ENCODE assay signal across 23 cellular contexts in the genomic region with DNA sequence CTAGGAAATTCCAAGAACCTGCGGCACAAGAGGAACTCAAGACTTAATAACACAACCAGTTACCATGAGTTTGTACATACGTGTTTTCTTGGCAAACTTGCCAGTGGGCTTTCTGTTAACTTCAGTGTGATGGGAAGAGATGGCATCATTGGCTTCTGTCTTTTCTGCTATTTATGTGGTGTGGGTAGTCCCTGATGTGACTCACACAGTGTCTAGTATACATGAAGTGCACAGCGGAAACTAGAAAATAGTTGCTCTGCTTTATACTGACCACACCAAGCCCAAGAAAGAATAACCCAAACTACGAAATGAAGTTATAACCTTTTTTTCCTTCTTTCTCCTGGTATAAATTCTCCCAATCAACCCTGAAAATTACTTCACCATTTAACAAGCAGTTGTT. TPM values are rescaled to one million over a fixed set of nuclear protein-coding genes. Genes with fewer than 3 reads are reported as not detected.
DNase-seq lines count a peak whose midpoint lies in the region; ATAC-seq and TF ChIP-seq lines count a peak whose summit lies in the region.
"Had no signal": no experiment of that assay in that cellular context is flagged by ENCODE, and none has a peak within 500 bp of the region (broad histone marks: within the 10 kb centered on the region; RNA-seq: fewer than 3 reads in every experiment).

No MANE protein-coding gene starts in this region.

- H3K27me3 Mint-ChIP-seq in activated B cell treated with CpG ODN at 0.5 μM for 24 hours: no peaks in the 10 kb centered on the region
- no peaks in the 10 kb centered on the region for H3K27me3 Mint-ChIP-seq in stimulated activated naive CD8-positive, alpha-beta T cell treated with anti-CD3 and anti-CD28 coated beads, Interleukin-15, amount 100 ng/mL, for 72 hours
- H3K27me3 Mint-ChIP-seq: naive B cell had no signal

- peak overlapping the region; percentile 95 for H3K27ac ChIP-seq in cardiac muscle cell
- H3K27ac ChIP-seq in right cardiac atrium (ENCODE audit: low read length): no peak overlapping the region
- H3K27ac ChIP-seq: adrenal gland, hepatocyte, thyroid gland had no signal

- H3K4me1 ChIP-seq in cardiac muscle cell (ENCODE audit: low read depth): peaks cover 20% of the 10 kb centered on the region
- H3K4me1 ChIP-seq in right cardiac atrium (ENCODE audit: control insufficient read depth, insufficient read depth, low read length): no peaks in the 10 kb centered on the region
- H3K4me1 ChIP-seq: adrenal gland, thyroid gland had no signal

- POLR2A ChIA-PET in activated B cell treated with CpG ODN at 0.5 μM for 24 hours (lab: Charles Lee): interaction anchor here (0.6 kb wide), 1 partner anchor 23 kb away, joined by 3 read pairs; no protein-coding TSS in a partner anchor

- WGBS in right cardiac atrium: 89% methylated on average over 4 of the region's 4 CpGs

- CTCF ChIA-PET in activated B cell treated with CpG ODN at 0.5 μM for 24 hours (lab: Charles Lee): no interaction called here

- TF ChIP-seq CTCF in cardiac muscle cell (IDR thresholded peaks at IDR 0.05; ENCODE audit: low read depth, low read length) (no peak), activated B cell treated with CpG ODN at 0.5 μM for 24 hours (IDR thresholded peaks at IDR 0.05) (no peak)

- H3K4me1 Mint-ChIP-seq in activated B cell treated with CpG ODN at 0.5 μM for 24 hours: peaks cover 44% of the 10 kb centered on the region
- H3K4me1 Mint-ChIP-seq in stimulated activated naive CD8-positive, alpha-beta T cell treated with anti-CD3 and anti-CD28 coated beads, Interleukin-15, amount 100 ng/mL, for 72 hours: peaks cover 30% of the 10 kb centered on the region

- H3K9me3 Mint-ChIP-seq in activated B cell treated with CpG ODN at 0.5 μM for 24 hours: no peaks in the 10 kb centered on the region
- no peaks in the 10 kb centered on the region for H3K9me3 Mint-ChIP-seq in stimulated activated naive CD8-positive, alpha-beta T cell treated with anti-CD3 and anti-CD28 coated beads, Interleukin-15, amount 100 ng/mL, for 72 hours
- H3K9me3 Mint-ChIP-seq: naive B cell; T-helper 1 cell treated with Interleukin-12 subunit alpha and Interleukin-12 subunit beta and Interleukin-4 antibody, amounts not matched to agents 30 μg/mL and 1 μg/mL, for 36 hours had no signal

- ATAC-seq in right cardiac atrium (no peak), HG02798 (IDR thresholded peaks at IDR 0.05; ENCODE audit: poor library complexity, unreplicated experiment) (peak; percentile 44), activated B cell treated with CpG ODN at 0.5 μM for 24 hours (ENCODE audit: low read depth) (peak; percentile 45)
- ATAC-seq in stimulated activated naive CD8-positive, alpha-beta T cell treated with anti-CD3 and anti-CD28 coated beads, Interleukin-15, amount 100 ng/mL, for 72 hours: peak; percentile 91

- no peak overlapping the region for H3K4me3 Mint-ChIP-seq in activated B cell treated with CpG ODN at 0.5 μM for 24 hours
- no peak overlapping the region for H3K4me3 Mint-ChIP-seq in stimulated activated naive CD8-positive, alpha-beta T cell treated with anti-CD3 and anti-CD28 coated beads, Interleukin-15, amount 100 ng/mL, for 72 hours
- H3K4me3 Mint-ChIP-seq: naive B cell; T-helper 1 cell treated with Interleukin-12 subunit alpha and Interleukin-12 subunit beta and Interleukin-4 antibody, amounts not matched to agents 30 μg/mL and 1 μg/mL, for 36 hours had no signal

- peaks cover 82% of the 10 kb centered on the region for H3K36me3 Mint-ChIP-seq in activated B cell treated with CpG ODN at 0.5 μM for 24 hours (ENCODE audit: low read depth)

- intact Hi-C loops in right cardiac atrium (cut with DNase I): no loop called here
- intact Hi-C loops in activated B cell treated with CpG ODN at 0.5 μM for 24 hours (cut with micrococcal nuclease): no loop called here

- H3K27me3 ChIP-seq in cardiac muscle cell: no peaks in the 10 kb centered on the region
- H3K27me3 ChIP-seq in right cardiac atrium (ENCODE audit: control insufficient read depth, insufficient read depth): no peaks in the 10 kb centered on the region
- H3K27me3 ChIP-seq: adrenal gland, hepatocyte, thyroid gland had no signal

- H3K36me3 ChIP-seq in cardiac muscle cell: no peaks in the 10 kb centered on the region
- H3K36me3 ChIP-seq: adrenal gland, thyroid gland had no signal

- no peaks in the 10 kb centered on the region for H3K9me3 ChIP-seq in cardiac muscle cell (ENCODE audit: low read depth)
- no peaks in the 10 kb centered on the region for H3K9me3 ChIP-seq in right cardiac atrium (ENCODE audit: control insufficient read depth, low read length)
- H3K9me3 ChIP-seq: adrenal gland, thyroid gland had no signal

- DNase-seq in cardiac muscle cell (ENCODE audit: low read depth in 1 of 2, low spot score in 1 of 2): no peak
- no peak for DNase-seq in right cardiac atrium
- DNase-seq in activated B cell treated with CpG ODN at 0.5 μM for 24 hours: no peak
- no peak for DNase-seq in stimulated activated naive CD8-positive, alpha-beta T cell treated with anti-CD3 and anti-CD28 coated beads, Interleukin-15, amount 100 ng/mL, for 72 hours
- DNase-seq in NCI-H510A (lab: John Stamatoyannopoulos, UW): no peak
- DNase-seq in GM19240 (ENCODE audit: insufficient read length, low spot score): no peak
- no peak for DNase-seq in DMS114 treated with DMSO at 0.1 percent for 48 hours (lab: John Stamatoyannopoulos, UW; ENCODE audit: unreplicated experiment)
- DNase-seq: activated CD4-positive, CD25-positive, alpha-beta regulatory T cell; adrenal gland; COR-L47; H7; islet precursor cell; naive B cell; NCI-H2029 treated with DMSO at 0.1 percent for 48 hours; NCI-H524; Right ventricle myocardium superior; small intestine; thyroid gland had no signal

- no peak overlapping the region for H3K4me3 ChIP-seq in cardiac muscle cell
- no peak overlapping the region for H3K4me3 ChIP-seq in right cardiac atrium (ENCODE audit: low read length)
- H3K4me3 ChIP-seq: adrenal gland, hepatocyte, K562, thyroid gland had no signal

- peak overlapping the region; percentile 19 for H3K27ac Mint-ChIP-seq in activated B cell treated with CpG ODN at 0.5 μM for 24 hours
- no peak overlapping the region for H3K27ac Mint-ChIP-seq in stimulated activated naive CD8-positive, alpha-beta T cell treated with anti-CD3 and anti-CD28 coated beads, Interleukin-15, amount 100 ng/mL, for 72 hours

RNA-seq across cellular contexts. Expression of a gene that starts 24.5 kb away (rescaled TPM):
- total RNA-seq in cardiac muscle cell (0.09 and 0.25 TPM in 2 replicates), right cardiac atrium (1 to 10 TPM in 1 of 4 donors, under 1 TPM in 3; 0.42 to 1.4 (median 0.71) TPM), activated B cell treated with CpG ODN at 0.5 μM for 24 hours (137 and 144 TPM in 2 replicates)
- polyA plus RNA-seq in cardiac muscle cell (0.41 TPM in 1 of 2 replicates, not detected in the other), right cardiac atrium (0.16 TPM)
- total RNA-seq: H7, lung microvascular endothelial cell had no signal

RNA-seq across cellular contexts. Expression of a gene that starts 53.1 kb away (rescaled TPM):
- total RNA-seq in cardiac muscle cell: 24.8 and 36.0 TPM in 2 replicates
- polyA plus RNA-seq in cardiac muscle cell: 63.0 and 77.1 TPM in 2 replicates
- 10 to 100 TPM; 24.9 to 38.3 (median 32.4) TPM for total RNA-seq in right cardiac atrium
- polyA plus RNA-seq in right cardiac atrium: 46.7 TPM
- total RNA-seq in activated B cell treated with CpG ODN at 0.5 μM for 24 hours: 21.9 and 23.8 TPM in 2 replicates

Comparison
In these comparisons a context has a peak if more than half of its experiments do, and no peak if none do; other contexts are left out.
1. ATAC-seq: peak in HG02798 (single experiment), activated B cell treated with CpG ODN at 0.5 μM for 24 hours (single experiment) and stimulated activated naive CD8-positive, alpha-beta T cell treated with anti-CD3 and anti-CD28 coated beads, Interleukin-15, amount 100 ng/mL, for 72 hours (single experiment); none in right cardiac atrium (0 of 2).
2. RNA of a gene that starts 24.5 kb away (total RNA-seq): 137 to 144 TPM in activated B cell treated with CpG ODN at 0.5 μM for 24 hours; 0.42 to 1.4 TPM in right cardiac atrium and 0.09 to 0.25 TPM in cardiac muscle cell; every median in the first group is over 10 times any median in the second.